In the genomic region with DNA sequence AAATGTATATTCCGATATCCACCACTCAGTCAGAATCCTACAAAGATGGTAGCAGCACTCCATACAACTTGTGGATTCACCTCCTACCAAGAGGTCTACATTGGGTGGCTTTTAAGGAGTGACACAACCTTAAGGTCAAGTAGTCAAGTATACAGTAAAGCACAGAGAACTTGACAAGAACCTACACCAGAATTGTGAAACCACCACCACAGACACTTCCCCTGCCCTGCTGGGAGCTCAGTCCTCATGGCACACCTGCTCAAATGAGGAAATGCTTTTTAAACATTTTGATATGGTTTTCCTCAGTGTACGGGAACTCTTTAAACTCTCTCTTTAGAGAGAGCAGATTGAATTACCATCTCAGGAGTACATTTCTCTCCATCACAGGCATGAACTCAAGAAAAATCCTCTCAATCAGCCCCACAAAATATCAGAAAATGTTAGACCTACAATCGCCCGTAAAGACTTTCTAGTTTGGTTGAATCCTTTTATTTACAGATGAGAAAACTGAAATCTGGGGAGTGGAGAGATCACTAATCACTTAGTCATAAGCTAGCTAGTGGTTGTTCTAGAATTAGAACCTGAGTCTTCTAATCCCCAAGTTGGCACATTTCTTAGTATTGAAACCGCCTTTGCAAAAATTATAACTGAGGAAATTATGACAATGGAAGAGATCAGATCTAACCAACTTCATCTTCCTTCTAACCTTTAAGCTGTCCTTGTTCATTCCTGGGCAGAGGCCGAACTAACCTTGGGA, we compare ENCODE assay signal across 22 cellular contexts. TPM values are rescaled to one million over a fixed set of nuclear protein-coding genes. Genes with fewer than 3 reads are reported as not detected.
DNase-seq lines count a peak whose midpoint lies in the region; ATAC-seq and TF ChIP-seq lines count a peak whose summit lies in the region.
"Had no signal": no experiment of that assay in that cellular context is flagged by ENCODE, and none has a peak within 500 bp of the region (broad histone marks: within the 10 kb centered on the region; RNA-seq: fewer than 3 reads in every experiment).

No MANE protein-coding gene starts in this region.

- H3K9me3 ChIP-seq in uterus = no peaks in the 10 kb centered on the region
- H3K9me3 ChIP-seq: gastrocnemius medialis, tibial nerve had no signal

- DNase-seq in AML-193 (lab: John Stamatoyannopoulos, UW) (peak; percentile 72 to 84), NOMO-1 (lab: John Stamatoyannopoulos, UW; ENCODE audit: unreplicated experiment in 2 of 2) (peak; percentile 39 to 74), uterus (no peak), NCI-H1417 treated with DMSO at 0.1 percent for 48 hours (lab: John Stamatoyannopoulos, UW) (no peak), T-helper 2 cell (no peak)
- no peak for DNase-seq in effector memory CD8-positive, alpha-beta T cell
- no peak for DNase-seq in activated CD8-positive, alpha-beta memory T cell treated with anti-CD3 and anti-CD28 coated beads for 24 hours
- DNase-seq: dorsolateral prefrontal cortex; gastrocnemius medialis; NCI-H2029; NCI-H446; nucleus accumbens; retina; Right ventricle myocardium superior; stimulated activated CD4-positive, alpha-beta T cell treated with anti-CD3 and anti-CD28 coated beads, Interleukin-12 subunit alpha, Interleukin-12 subunit beta, amount 100 ng/mL, for 4 hours; T-helper 17 cell had no signal

- H3K27ac Mint-ChIP-seq in effector memory CD8-positive, alpha-beta T cell = no peak overlapping the region
- H3K27ac Mint-ChIP-seq: activated T-helper 2 cell treated with anti-CD3 and anti-CD28 coated beads, Interferon-gamma antibody, Interleukin-2, Interleukin-4, amounts not matched to agents 10 μg/mL and 5 μg/mL and 100 μg/mL, durations not matched to agents 14 hours and 24 hours and 36 hours; T-helper 17 cell had no signal

- no peaks in the 10 kb centered on the region for H3K9me3 Mint-ChIP-seq in effector memory CD8-positive, alpha-beta T cell
- H3K9me3 Mint-ChIP-seq: activated T-helper 2 cell treated with anti-CD3 and anti-CD28 coated beads, Interferon-gamma antibody, Interleukin-2, Interleukin-4, amounts not matched to agents 10 μg/mL and 5 μg/mL and 100 μg/mL, durations not matched to agents 14 hours and 24 hours and 36 hours had no signal

- H3K4me1 Mint-ChIP-seq in effector memory CD8-positive, alpha-beta T cell (ENCODE audit: low read depth in 2 of 2) = peaks cover 0 to 2% of the 10 kb centered on the region in 2 donors
- H3K4me1 Mint-ChIP-seq: T-helper 17 cell had no signal

- no peak overlapping the region for H3K4me3 Mint-ChIP-seq in effector memory CD8-positive, alpha-beta T cell
- H3K4me3 Mint-ChIP-seq: T-helper 17 cell had no signal

- no peak for TF ChIP-seq POLR2A in uterus (IDR thresholded peaks at IDR 0.05)

- no peak overlapping the region for H3K4me3 ChIP-seq in uterus
- H3K4me3 ChIP-seq: dorsolateral prefrontal cortex, gastrocnemius medialis, tibial nerve had no signal

- no peaks in the 10 kb centered on the region for H3K36me3 Mint-ChIP-seq in effector memory CD8-positive, alpha-beta T cell (ENCODE audit: insufficient read depth)

- H3K4me1 ChIP-seq in uterus = no peaks in the 10 kb centered on the region
- H3K4me1 ChIP-seq: gastrocnemius medialis, tibial nerve had no signal

- H3K27me3 ChIP-seq in uterus = no peaks in the 10 kb centered on the region
- H3K27me3 ChIP-seq: dorsolateral prefrontal cortex, gastrocnemius medialis, tibial nerve had no signal

- intact Hi-C loops in uterus (cut with DNase I; ENCODE audit: low total_unique reads) = no loop called here

- H3K36me3 ChIP-seq in uterus = no peaks in the 10 kb centered on the region
- H3K36me3 ChIP-seq: gastrocnemius medialis, tibial nerve had no signal

- H3K27ac ChIP-seq in uterus = no peak overlapping the region
- H3K27ac ChIP-seq: dorsolateral prefrontal cortex, gastrocnemius medialis, tibial nerve had no signal

- ATAC-seq in GM19395 (IDR thresholded peaks at IDR 0.05; ENCODE audit: unreplicated experiment) = peak; percentile 77
- ATAC-seq in effector memory CD8-positive, alpha-beta T cell (replicated peaks) = peak; percentile 37
- ATAC-seq: activated CD4-positive, CD25-positive, alpha-beta regulatory T cell treated with anti-CD3 and anti-CD28 coated beads, Interleukin-2, amount 50 U/mL, for 24 hours; gastrocnemius medialis; left lobe of liver; T-helper 17 cell had no signal

- TF ChIP-seq CTCF in uterus (IDR thresholded peaks at IDR 0.05) = no peak

- H3K27me3 Mint-ChIP-seq in effector memory CD8-positive, alpha-beta T cell = peaks cover 33 to 41% of the 10 kb centered on the region in 2 donors

RNA-seq across cellular contexts. Expression of gene NR4A3, which starts 38.5 kb away (rescaled TPM):
- 1 to 10 TPM in 3 of 4 donors, under 1 TPM in 1; under 0.01 to 5.5 (median 2.0) TPM for total RNA-seq in uterus
- total RNA-seq: epithelial cell of proximal tubule had no signal

Comparison
In these comparisons a context has a peak if more than half of its experiments do, and no peak if none do; other contexts are left out.
1. DNase-seq: peak in AML-193 (2 of 2) and NOMO-1 (2 of 2); none in effector memory CD8-positive, alpha-beta T cell (0 of 3), activated CD8-positive, alpha-beta memory T cell treated with anti-CD3 and anti-CD28 coated beads for 24 hours (single experiment), uterus (0 of 2), NCI-H1417 treated with DMSO at 0.1 percent for 48 hours (single experiment) and T-helper 2 cell (0 of 5).